In the genomic region with DNA sequence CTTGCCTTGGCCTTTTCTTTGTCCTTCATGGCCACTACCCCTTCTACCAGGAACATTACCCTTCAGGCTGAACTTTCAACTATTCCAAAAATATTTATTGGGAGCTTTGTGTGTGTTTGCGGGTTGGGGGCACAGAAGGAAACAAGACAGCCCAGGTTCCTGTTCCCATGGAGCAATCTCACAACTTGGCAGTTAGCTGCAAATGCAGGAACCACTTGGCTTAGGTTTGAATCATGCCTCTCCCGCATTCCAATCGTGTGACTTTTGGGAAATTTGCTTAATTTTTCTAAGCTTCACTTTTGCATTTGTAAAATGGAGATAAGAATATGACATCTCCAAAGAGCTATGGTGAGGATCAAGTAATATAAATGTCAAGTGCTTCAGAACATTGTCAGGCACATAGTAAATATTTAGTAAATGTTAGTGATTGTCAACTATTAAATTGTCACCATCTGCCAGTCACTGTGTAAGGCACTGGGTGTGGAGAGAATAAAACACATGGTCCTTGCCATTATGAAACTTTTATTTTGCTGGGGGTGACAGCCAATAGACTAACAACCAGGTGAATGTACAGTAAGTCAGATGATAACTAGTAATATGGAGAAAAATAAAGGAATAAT, we compare ENCODE assay signal across 13 cellular contexts.
DNase-seq lines count a peak whose midpoint lies in the region; ATAC-seq, FAIRE-seq and TF ChIP-seq lines count a peak whose summit lies in the region.
"Had no signal": no experiment of that assay in that cellular context is flagged by ENCODE, and none has a peak within 500 bp of the region (broad histone marks: within the 10 kb centered on the region; RNA-seq: fewer than 3 reads in every experiment).

No MANE protein-coding gene starts in this region.

- H3K9me3 ChIP-seq in hepatocyte (ENCODE audit: low read depth) (no peaks in the 10 kb centered on the region), HepG2 (ENCODE audit: low read length) (no peaks in the 10 kb centered on the region), mucosa of descending colon (no peaks in the 10 kb centered on the region)

- BruUV-seq in HepG2 (replicated peaks; lab: Mats Ljungman, UMichigan) = no TSS peak

- no peaks in the 10 kb centered on the region for H3K27me3 ChIP-seq in hepatocyte
- no peaks in the 10 kb centered on the region; a peak in 1 of 5 replicates for H3K27me3 ChIP-seq in HepG2 (ENCODE audit: control insufficient read depth in 1 of 2, insufficient read depth in 2 of 2, low read length in 2 of 2)

- WGBS in hepatocyte (ENCODE audit: low lambda C conversion rate, missing lambda C conversion rate) = 69% methylated on average over 3 of the region's 3 CpGs
- 47% methylated on average over 3 of the region's 3 CpGs for WGBS in HepG2 (ENCODE audit: low lambda C conversion rate)

- CTCF ChIA-PET in HepG2 (lab: Yijun Ruan, JAX; ENCODE audit: low intra/inter-chr PET ratio, low total read pairs) = no interaction called here

- peak overlapping the region; percentile 12 for H3K4me2 ChIP-seq in hepatocyte
- H3K4me2 ChIP-seq in HepG2 (ENCODE audit: low read depth, low read length) = no peak overlapping the region
- H3K4me2 ChIP-seq: KMS-11 had no signal

- no peak for TF ChIP-seq RAD21 in HepG2 (CRISPR knock-in tag; IDR thresholded peaks at IDR 0.05)

- in situ Hi-C loops in astrocyte of the spinal cord (cut with HindIII; ENCODE audit: low sequenced_read_pairs) = no loop called here
- in situ Hi-C loops in HepG2 (cut with HindIII; ENCODE audit: extremely low pct_ligation_motif_present, low pct_unique_long_range_greater_than_20kb) = no loop called here

- peak; percentile 17 for FAIRE-seq in urothelium cell line (lab: Jason Lieb, UNC)
- FAIRE-seq in HepG2 (lab: Jason Lieb, UNC) = no peak

- H3K4me3 ChIP-seq in astrocyte of the spinal cord (ENCODE audit: low read depth, low read length) = no peak overlapping the region
- no peak overlapping the region for H3K4me3 ChIP-seq in hepatocyte
- H3K4me3 ChIP-seq in HepG2 (replicated peaks in 1 of 3; ENCODE audit: insufficient read depth in 1 of 3, low read depth in 2 of 3, low read length in 3 of 3) = no peak overlapping the region
- no peak overlapping the region for H3K4me3 ChIP-seq in mucosa of descending colon

- H3K27ac ChIP-seq in hepatocyte (peak overlapping the region; percentile 57), HepG2 (ENCODE audit: extremely low read length, insufficient read depth, low read length) (no peak overlapping the region)
- H3K27ac ChIP-seq: KMS-11 had no signal

- POLR2A ChIA-PET in HepG2 (lab: Yijun Ruan, JAX) = no interaction called here

- peaks cover 9% of the 10 kb centered on the region for H3K4me1 ChIP-seq in hepatocyte (ENCODE audit: insufficient read depth)
- no peaks in the 10 kb centered on the region for H3K4me1 ChIP-seq in HepG2 (ENCODE audit: insufficient read depth, low read length)
- H3K4me1 ChIP-seq in mucosa of descending colon (ENCODE audit: low read depth) = no peaks in the 10 kb centered on the region

- H3K9me2 ChIP-seq in hepatocyte (replicated peaks; ENCODE audit: insufficient read depth) = no peaks in the 10 kb centered on the region

- no peak for TF ChIP-seq EP300 in HepG2 (IDR thresholded peaks at IDR 0.05; ENCODE audit: low read depth in 2 of 2, low read length in 2 of 2)
- no peak for TF ChIP-seq EP300 in HepG2 (CRISPR knock-in tag; IDR thresholded peaks at IDR 0.05; ENCODE audit: borderline replicate concordance)

- H3K36me3 ChIP-seq in hepatocyte (replicated peaks; ENCODE audit: insufficient read depth, low read depth) = no peaks in the 10 kb centered on the region
- no peaks in the 10 kb centered on the region for H3K36me3 ChIP-seq in HepG2 (replicated peaks in 1 of 2; ENCODE audit: control insufficient read depth in 1 of 2, insufficient read depth in 2 of 2, low read length in 2 of 2)
- no peaks in the 10 kb centered on the region for H3K36me3 ChIP-seq in mucosa of descending colon (ENCODE audit: low read depth)

- no peaks in the 10 kb centered on the region for H3K79me2 ChIP-seq in hepatocyte
- no peaks in the 10 kb centered on the region for H3K79me2 ChIP-seq in HepG2 (ENCODE audit: insufficient read depth, low read length)

- ATAC-seq in GM21381 (IDR thresholded peaks at IDR 0.05; ENCODE audit: unreplicated experiment) = no peak
- no peak for ATAC-seq in HepG2
- no peak for ATAC-seq in mucosa of descending colon
- ATAC-seq: naive thymus-derived CD8-positive, alpha-beta T cell had no signal

- TF ChIP-seq CTCF in astrocyte of the spinal cord (IDR thresholded peaks at IDR 0.05; ENCODE audit: low read depth, low read length) = no peak
- TF ChIP-seq CTCF in hepatocyte (IDR thresholded peaks at IDR 0.05; ENCODE audit: poor library complexity) = no peak
- no peak for TF ChIP-seq CTCF in HepG2 (CRISPR knock-in tag; IDR thresholded peaks at IDR 0.05)
- TF ChIP-seq CTCF in mucosa of descending colon (IDR thresholded peaks at IDR 0.05) = no peak

- intact Hi-C loops in HepG2 (cut with micrococcal nuclease; ENCODE audit: unreplicated experiment) (no loop called here), mucosa of descending colon (cut with DNase I, micrococcal nuclease) (no loop called here)

- no peak for TF ChIP-seq POLR2A in HepG2 (IDR thresholded peaks at IDR 0.05; ENCODE audit: insufficient read depth in 1 of 2, low read depth in 2 of 2, low read length in 2 of 2)

- DNase-seq in HCEC 1CT = peak; percentile 83
- DNase-seq in astrocyte of the spinal cord (ENCODE audit: low read depth, low spot score) = peak; percentile 67
- DNase-seq in hepatocyte (ENCODE audit: low spot score) = peak; percentile 19
- peak; percentile 58 for DNase-seq in urothelium cell line (ENCODE audit: low spot score)
- DNase-seq in HepG2 (ENCODE audit: low spot score) = no peak
- no peak for DNase-seq in mucosa of descending colon
- DNase-seq in CD1c-positive myeloid dendritic cell (ENCODE audit: extremely low spot score) = no peak
- DNase-seq: central memory CD4-positive, alpha-beta T cell; naive thymus-derived CD8-positive, alpha-beta T cell; NCI-H1930; T-helper 1 cell had no signal

- H3K9ac ChIP-seq in HepG2 (ENCODE audit: insufficient read depth, low read depth, low read length) = no peak overlapping the region
- H3K9ac ChIP-seq: KMS-11 had no signal

- no peaks in the 10 kb centered on the region for H4K20me1 ChIP-seq in hepatocyte (ENCODE audit: insufficient read depth, poor library complexity, severe bottlenecking)
- H4K20me1 ChIP-seq in HepG2 (ENCODE audit: insufficient read depth, low read length) = no peaks in the 10 kb centered on the region

- H2AFZ ChIP-seq in hepatocyte (no peak overlapping the region), HepG2 (ENCODE audit: low read length) (no peak overlapping the region)

TF ChIP-seq in HepG2, 621 proteins besides CTCF, POLR2A, EP300 and RAD21 (continues in another document):
- TF ChIP-seq, protein P1, sequence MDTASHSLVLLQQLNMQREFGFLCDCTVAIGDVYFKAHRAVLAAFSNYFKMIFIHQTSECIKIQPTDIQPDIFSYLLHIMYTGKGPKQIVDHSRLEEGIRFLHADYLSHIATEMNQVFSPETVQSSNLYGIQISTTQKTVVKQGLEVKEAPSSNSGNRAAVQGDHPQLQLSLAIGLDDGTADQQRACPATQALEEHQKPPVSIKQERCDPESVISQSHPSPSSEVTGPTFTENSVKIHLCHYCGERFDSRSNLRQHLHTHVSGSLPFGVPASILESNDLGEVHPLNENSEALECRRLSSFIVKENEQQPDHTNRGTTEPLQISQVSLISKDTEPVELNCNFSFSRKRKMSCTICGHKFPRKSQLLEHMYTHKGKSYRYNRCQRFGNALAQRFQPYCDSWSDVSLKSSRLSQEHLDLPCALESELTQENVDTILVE (CRISPR knock-in tag; IDR thresholded peaks at IDR 0.05) = no peak
- TF ChIP-seq SSRP1 (CRISPR knock-in tag; IDR thresholded peaks at IDR 0.05) (no peak), NCOA2 (CRISPR knock-in tag; IDR thresholded peaks at IDR 0.05) (no peak), DNMT1 (CRISPR knock-in tag; IDR thresholded peaks at IDR 0.05) (no peak), ZBTB21 (CRISPR knock-in tag; IDR thresholded peaks at IDR 0.05) (no peak), TARDBP (CRISPR knock-in tag; IDR thresholded peaks at IDR 0.05) (no peak), ZNF33A (CRISPR knock-in tag; IDR thresholded peaks at IDR 0.05; ENCODE audit: borderline replicate concordance) (no peak), SP5 (CRISPR knock-in tag; IDR thresholded peaks at IDR 0.05; ENCODE audit: borderline replicate concordance, low read depth) (no peak)
- TF ChIP-seq, protein P2, sequence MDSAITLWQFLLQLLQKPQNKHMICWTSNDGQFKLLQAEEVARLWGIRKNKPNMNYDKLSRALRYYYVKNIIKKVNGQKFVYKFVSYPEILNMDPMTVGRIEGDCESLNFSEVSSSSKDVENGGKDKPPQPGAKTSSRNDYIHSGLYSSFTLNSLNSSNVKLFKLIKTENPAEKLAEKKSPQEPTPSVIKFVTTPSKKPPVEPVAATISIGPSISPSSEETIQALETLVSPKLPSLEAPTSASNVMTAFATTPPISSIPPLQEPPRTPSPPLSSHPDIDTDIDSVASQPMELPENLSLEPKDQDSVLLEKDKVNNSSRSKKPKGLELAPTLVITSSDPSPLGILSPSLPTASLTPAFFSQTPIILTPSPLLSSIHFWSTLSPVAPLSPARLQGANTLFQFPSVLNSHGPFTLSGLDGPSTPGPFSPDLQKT (CRISPR knock-in tag; IDR thresholded peaks at IDR 0.05; ENCODE audit: borderline replicate concordance) = no peak
- TF ChIP-seq, protein P3, sequence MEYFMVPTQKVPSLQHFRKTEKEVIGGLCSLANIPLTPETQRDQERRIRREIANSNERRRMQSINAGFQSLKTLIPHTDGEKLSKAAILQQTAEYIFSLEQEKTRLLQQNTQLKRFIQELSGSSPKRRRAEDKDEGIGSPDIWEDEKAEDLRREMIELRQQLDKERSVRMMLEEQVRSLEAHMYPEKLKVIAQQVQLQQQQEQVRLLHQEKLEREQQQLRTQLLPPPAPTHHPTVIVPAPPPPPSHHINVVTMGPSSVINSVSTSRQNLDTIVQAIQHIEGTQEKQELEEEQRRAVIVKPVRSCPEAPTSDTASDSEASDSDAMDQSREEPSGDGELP (IDR thresholded peaks at IDR 0.05; ENCODE audit: borderline replicate concordance, low read depth) = no peak

Comparison
In these comparisons a context has a peak if more than half of its experiments do, and no peak if none do; other contexts are left out.
1. DNase-seq: peak in HCEC 1CT (single experiment), astrocyte of the spinal cord (single experiment), hepatocyte (single experiment) and urothelium cell line (single experiment); none in HepG2 (single experiment), mucosa of descending colon (0 of 3) and CD1c-positive myeloid dendritic cell (single experiment).